Comparison of ENCODE assay signal across 8 cellular contexts in genomic region chr17:81925860-81926450, GRCh38. TPM values are rescaled to one million over a fixed set of nuclear protein-coding genes. Genes with fewer than 3 reads are reported as not detected.
DNase-seq lines count a peak whose midpoint lies in the region; ATAC-seq and TF ChIP-seq lines count a peak whose summit lies in the region.

No MANE protein-coding gene starts in this region.

- H3K9ac ChIP-seq in mesenchymal stem cell (ENCODE audit: low read length), result peak overlapping the region; percentile 96

- DNase-seq in cardiac muscle cell (ENCODE audit: low read depth in 1 of 2, low spot score in 1 of 2) (no peak), left ventricle myocardium superior (no peak), body of pancreas (no peak), mesenchymal stem cell (no peak), COR-L47 (lab: John Stamatoyannopoulos, UW) (no peak), epidermal melanocyte (ENCODE audit: insufficient read length, low spot score) (no peak), superior temporal gyrus (ENCODE audit: extremely low spot score) (no peak)

- peak overlapping the region; percentile 88 for H3K4me2 ChIP-seq in mesenchymal stem cell (ENCODE audit: low read length, poor library complexity, severe bottlenecking)

- peak overlapping the region; percentile 64 for H2AK5ac ChIP-seq in mesenchymal stem cell (ENCODE audit: low read length, severe bottlenecking)

- H3K36me3 ChIP-seq in cardiac muscle cell (peaks cover 7% of the 10 kb centered on the region), body of pancreas (replicated peaks in 1 of 2; ENCODE audit: insufficient read depth in 1 of 2, low read depth in 2 of 2) (no peaks in the 10 kb centered on the region), mesenchymal stem cell (ENCODE audit: control insufficient read depth in 1 of 2, insufficient read depth in 2 of 2, low read depth in 1 of 2, low read length in 2 of 2) (peaks cover 20 to 29% of the 10 kb centered on the region in 2 experiments), urinary bladder (ENCODE audit: insufficient read depth) (no peaks in the 10 kb centered on the region)

- H3K4me3 ChIP-seq in cardiac muscle cell (peak overlapping the region; percentile 94), body of pancreas (no peak overlapping the region), mesenchymal stem cell (ENCODE audit: insufficient read depth in 1 of 2, low read depth in 1 of 2, low read length in 2 of 2) (peak overlapping the region; percentile 85 to 88), urinary bladder (ENCODE audit: low read depth, low read length) (peak overlapping the region; percentile 93)

- WGBS in body of pancreas, 2 donors, result 31 to 41% methylated on average over 6 to 10 of the region's 10 CpGs
- 54% methylated on average over 8 of the region's 10 CpGs for WGBS in mesenchymal stem cell
- WGBS in urinary bladder, result 56% methylated on average over 10 of the region's 10 CpGs

- peak overlapping the region; percentile 19 for H4K91ac ChIP-seq in mesenchymal stem cell (ENCODE audit: low read length)

- no peak overlapping the region for H2AFZ ChIP-seq in mesenchymal stem cell (ENCODE audit: low read depth, low read length)

- H3K27me3 ChIP-seq in cardiac muscle cell (no peaks in the 10 kb centered on the region), body of pancreas (no peaks in the 10 kb centered on the region), mesenchymal stem cell (ENCODE audit: control insufficient read depth in 1 of 2, insufficient read depth in 1 of 2, low read length in 2 of 2) (peaks cover 0 to 2% of the 10 kb centered on the region in 2 experiments)

- H3K4ac ChIP-seq in mesenchymal stem cell (ENCODE audit: low read depth in 1 of 2, low read length in 2 of 2), result peak overlapping the region; percentile 37 to 54

- H2BK5ac ChIP-seq in mesenchymal stem cell (ENCODE audit: low read depth, low read length, poor library complexity, severe bottlenecking), result peak overlapping the region; percentile 50

- no peak for ATAC-seq in left ventricle myocardium superior
- no peak for ATAC-seq in body of pancreas

- H2BK120ac ChIP-seq in mesenchymal stem cell (ENCODE audit: low read depth, low read length), result no peak overlapping the region

- H3K9me3 ChIP-seq in cardiac muscle cell (ENCODE audit: low read depth) (no peaks in the 10 kb centered on the region), body of pancreas (no peaks in the 10 kb centered on the region), mesenchymal stem cell (ENCODE audit: control insufficient read depth, low read length) (no peaks in the 10 kb centered on the region)

- peak overlapping the region; percentile 34 to 45 for H2BK12ac ChIP-seq in mesenchymal stem cell (ENCODE audit: low read length in 2 of 2)

- intact Hi-C loops in left ventricle myocardium superior (cut with micrococcal nuclease), result no loop called here
- intact Hi-C loops in body of pancreas (cut with DNase I), result no loop called here

- H3K4me1 ChIP-seq in cardiac muscle cell (ENCODE audit: low read depth), result peaks cover 25% of the 10 kb centered on the region
- H3K4me1 ChIP-seq in body of pancreas, result peaks cover 51% of the 10 kb centered on the region
- peaks cover 72% of the 10 kb centered on the region for H3K4me1 ChIP-seq in mesenchymal stem cell (ENCODE audit: control insufficient read depth, insufficient read depth, low read depth, low read length)
- H3K4me1 ChIP-seq in urinary bladder (ENCODE audit: insufficient read depth), result no peaks in the 10 kb centered on the region

- H3K27ac ChIP-seq in cardiac muscle cell (peak overlapping the region; percentile 99), body of pancreas (peak overlapping the region; percentile 89 to 98 (median 96)), mesenchymal stem cell (ENCODE audit: low read length, poor library complexity, severe bottlenecking) (peak overlapping the region; percentile 91), urinary bladder (ENCODE audit: low read depth) (peak overlapping the region; percentile 83)

- H3K79me1 ChIP-seq in mesenchymal stem cell (replicated peaks; ENCODE audit: low read length, poor library complexity, severe bottlenecking), result peaks cover 6% of the 10 kb centered on the region

- peak overlapping the region; percentile 5 for H4K8ac ChIP-seq in mesenchymal stem cell (ENCODE audit: low read length)

- peak overlapping the region in 1 of 2 experiments; percentile 96 for H3K14ac ChIP-seq in mesenchymal stem cell (ENCODE audit: low read length in 2 of 2)

- H2BK15ac ChIP-seq in mesenchymal stem cell (ENCODE audit: low read depth, poor library complexity, severe bottlenecking), result no peak overlapping the region

- peak overlapping the region in 1 of 2 experiments; percentile 78 for H3K23ac ChIP-seq in mesenchymal stem cell (ENCODE audit: low read length in 2 of 2)

- TF ChIP-seq POLR2A in body of pancreas (IDR thresholded peaks at IDR 0.05), result no peak

- H3K18ac ChIP-seq in mesenchymal stem cell (ENCODE audit: low read depth in 1 of 2, low read length in 2 of 2), result peak overlapping the region; percentile 69 to 89

- TF ChIP-seq CTCF in cardiac muscle cell (IDR thresholded peaks at IDR 0.05; ENCODE audit: low read depth, low read length) (no peak), body of pancreas (IDR thresholded peaks at IDR 0.05) (no peak)

RNA-seq across cellular contexts. Expression of gene MAFG, which starts 1.6 kb away (rescaled TPM):
- total RNA-seq in cardiac muscle cell (14.8 and 16.1 TPM in 2 replicates), left ventricle myocardium superior (27.5 TPM), body of pancreas (10 to 100 TPM in 1 of 2 donors, 1 to 10 TPM in 1; 8.3 to 14.5 TPM), urinary bladder (7.6 TPM)
- polyA plus RNA-seq in cardiac muscle cell (23.9 and 27.0 TPM in 2 replicates), urinary bladder (31.3 TPM)
- 27.1 TPM for polyA plus RNA-seq in mesenchymal stem cell (2013, experiment 1 of 2)
- 27.7 TPM for polyA plus RNA-seq in mesenchymal stem cell (2013, experiment 2 of 2)

RNA-seq across cellular contexts. Expression of gene SIRT7, which starts 8.0 kb away (rescaled TPM):
- total RNA-seq in cardiac muscle cell (10.4 and 26.7 TPM in 2 replicates), left ventricle myocardium superior (6.3 TPM), body of pancreas (10 to 100 TPM; 23.9 to 48.5 TPM), urinary bladder (3.9 TPM)
- polyA plus RNA-seq in cardiac muscle cell (13.3 and 16.7 TPM in 2 replicates), urinary bladder (22.7 TPM)
- 9.5 TPM for polyA plus RNA-seq in mesenchymal stem cell (2013, experiment 1 of 2)
- 8.5 TPM for polyA plus RNA-seq in mesenchymal stem cell (2013, experiment 2 of 2)

RNA-seq across cellular contexts. Expression of gene PYCR1, which starts 11.1 kb away (rescaled TPM):
- total RNA-seq in cardiac muscle cell (109 and 162 TPM in 2 replicates), left ventricle myocardium superior (4.0 TPM), body of pancreas (10 to 100 TPM; 38.2 to 54.2 TPM), urinary bladder (57.2 TPM)
- polyA plus RNA-seq in cardiac muscle cell (147 and 153 TPM in 2 replicates), urinary bladder (8.1 TPM)
- polyA plus RNA-seq in mesenchymal stem cell (2013, experiment 1 of 2), result 95.7 TPM
- polyA plus RNA-seq in mesenchymal stem cell (2013, experiment 2 of 2), result 94.0 TPM

RNA-seq across cellular contexts. Expression of gene PCYT2, which starts 14.8 kb away (rescaled TPM):
- total RNA-seq in cardiac muscle cell (83.8 and 111 TPM in 2 replicates), left ventricle myocardium superior (28.4 TPM), body of pancreas (10 to 100 TPM; 13.0 to 25.1 TPM), urinary bladder (9.8 TPM)
- polyA plus RNA-seq in cardiac muscle cell (73.3 and 138 TPM in 2 replicates), urinary bladder (36.0 TPM)
- polyA plus RNA-seq in mesenchymal stem cell (2013, experiment 1 of 2), result 50.1 TPM
- polyA plus RNA-seq in mesenchymal stem cell (2013, experiment 2 of 2), result 48.6 TPM

RNA-seq across cellular contexts. Expression of gene MYADML2, which starts 21.1 kb away (rescaled TPM):
- total RNA-seq in cardiac muscle cell (12.2 and 22.8 TPM in 2 replicates), left ventricle myocardium superior (4.0 TPM), body of pancreas (not detected), urinary bladder (0.42 TPM)
- polyA plus RNA-seq in cardiac muscle cell (17.1 and 17.9 TPM in 2 replicates), urinary bladder (not detected)
- not detected for polyA plus RNA-seq in mesenchymal stem cell (2013, experiment 1 of 2)
- polyA plus RNA-seq in mesenchymal stem cell (2013, experiment 2 of 2), result not detected

Comparison
In these comparisons a context has a peak if more than half of its experiments do, and no peak if none do; other contexts are left out.
1. H3K4me3 ChIP-seq: peak in cardiac muscle cell (single experiment), mesenchymal stem cell (2 of 2) and urinary bladder (single experiment); none in body of pancreas (0 of 2).
2. Peak in every context shown above with its lines, with median percentiles within 50 percentile points of each other: H3K27ac ChIP-seq.